1 cellular context compared by ENCODE assay signal in the genomic region with DNA sequence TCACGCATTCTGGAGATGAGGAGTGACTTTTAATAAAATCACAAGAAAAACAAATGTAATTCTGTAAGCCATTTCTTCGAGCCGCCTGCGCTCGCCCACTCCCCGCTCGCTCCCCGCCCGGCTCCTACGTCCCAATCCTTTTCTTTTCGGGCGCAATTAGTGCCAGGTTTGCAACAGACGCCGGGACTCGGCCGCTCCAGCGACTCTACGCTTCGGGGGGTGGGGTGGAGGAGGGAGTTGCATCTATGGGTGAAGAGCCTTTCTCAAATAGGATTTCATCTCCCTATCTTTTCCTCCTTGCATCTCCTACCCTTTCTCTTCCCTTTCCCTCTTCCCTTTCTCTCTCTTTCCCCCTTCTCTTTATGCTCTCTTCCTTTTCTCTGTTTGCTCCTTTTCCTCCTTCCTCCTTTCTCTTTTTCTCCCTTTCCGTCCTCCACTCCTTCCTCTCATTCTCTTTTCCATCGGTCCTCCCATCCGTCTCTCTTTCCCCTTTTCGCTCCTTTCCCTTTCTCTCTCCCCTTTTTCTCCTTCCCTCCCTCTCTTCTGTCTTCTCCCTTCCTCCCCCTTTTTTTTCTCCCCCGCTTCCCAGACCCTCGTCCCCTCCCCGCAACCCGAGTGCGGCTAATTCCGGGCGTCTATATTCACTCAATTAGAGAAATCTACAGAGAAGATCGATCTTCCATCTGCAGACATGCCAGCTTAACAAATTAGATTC.
TF ChIP-seq lines count a peak whose summit lies in the region.

No MANE protein-coding gene starts in this region.

TF ChIP-seq in SK-N-SH treated with all-trans-retinoic acid at 6 μM for 48 hours, 23 proteins besides CTCF, POLR2A, EP300 and RAD21 (continued from another document):
- TF ChIP-seq, protein P1, sequence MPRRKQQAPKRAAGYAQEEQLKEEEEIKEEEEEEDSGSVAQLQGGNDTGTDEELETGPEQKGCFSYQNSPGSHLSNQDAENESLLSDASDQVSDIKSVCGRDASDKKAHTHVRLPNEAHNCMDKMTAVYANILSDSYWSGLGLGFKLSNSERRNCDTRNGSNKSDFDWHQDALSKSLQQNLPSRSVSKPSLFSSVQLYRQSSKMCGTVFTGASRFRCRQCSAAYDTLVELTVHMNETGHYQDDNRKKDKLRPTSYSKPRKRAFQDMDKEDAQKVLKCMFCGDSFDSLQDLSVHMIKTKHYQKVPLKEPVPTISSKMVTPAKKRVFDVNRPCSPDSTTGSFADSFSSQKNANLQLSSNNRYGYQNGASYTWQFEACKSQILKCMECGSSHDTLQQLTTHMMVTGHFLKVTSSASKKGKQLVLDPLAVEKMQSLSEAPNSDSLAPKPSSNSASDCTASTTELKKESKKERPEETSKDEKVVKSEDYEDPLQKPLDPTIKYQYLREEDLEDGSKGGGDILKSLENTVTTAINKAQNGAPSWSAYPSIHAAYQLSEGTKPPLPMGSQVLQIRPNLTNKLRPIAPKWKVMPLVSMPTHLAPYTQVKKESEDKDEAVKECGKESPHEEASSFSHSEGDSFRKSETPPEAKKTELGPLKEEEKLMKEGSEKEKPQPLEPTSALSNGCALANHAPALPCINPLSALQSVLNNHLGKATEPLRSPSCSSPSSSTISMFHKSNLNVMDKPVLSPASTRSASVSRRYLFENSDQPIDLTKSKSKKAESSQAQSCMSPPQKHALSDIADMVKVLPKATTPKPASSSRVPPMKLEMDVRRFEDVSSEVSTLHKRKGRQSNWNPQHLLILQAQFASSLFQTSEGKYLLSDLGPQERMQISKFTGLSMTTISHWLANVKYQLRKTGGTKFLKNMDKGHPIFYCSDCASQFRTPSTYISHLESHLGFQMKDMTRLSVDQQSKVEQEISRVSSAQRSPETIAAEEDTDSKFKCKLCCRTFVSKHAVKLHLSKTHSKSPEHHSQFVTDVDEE (CRISPR knock-in tag; IDR thresholded peaks at IDR 0.05): no peak
- TF ChIP-seq ZNF8 (CRISPR knock-in tag; IDR thresholded peaks at IDR 0.05) (no peak), BACH2 (CRISPR knock-in tag; IDR thresholded peaks at IDR 0.05; ENCODE audit: borderline replicate concordance) (no peak)
